ENCODE assay signal across 8 cellular contexts in genomic region chr22:37544955-37545702, GRCh38. TPM values are rescaled to one million over a fixed set of nuclear protein-coding genes. Genes with fewer than 3 reads are reported as not detected.
DNase-seq lines count a peak whose midpoint lies in the region; ATAC-seq and TF ChIP-seq lines count a peak whose summit lies in the region.

No MANE protein-coding gene starts in this region.

- DNase-seq in GM10248 (ENCODE audit: extremely low spot score) (peak; percentile 76), NCI-H1694 (lab: John Stamatoyannopoulos, UW) (peak; percentile 32), fibroblast of mammary gland (ENCODE audit: low read depth) (peak; percentile 66), upper lobe of left lung (peak in 1 of 2 donors; percentile 89)
- peak; percentile 56 for DNase-seq in activated T-cell treated with anti-CD3 and anti-CD28 coated beads, Interleukin-2, amount 50 U/mL, for 1 hour

- no peaks in the 10 kb centered on the region for H3K36me3 Mint-ChIP-seq in nephron (ENCODE audit: low read depth)

- WGBS in upper lobe of left lung, 2 donors = 19 to 43% methylated on average over 5 to 11 of the region's 11 CpGs

- CTCF ChIA-PET in GM10248 (lab: Yijun Ruan, JAX) = interaction anchor here (0.7 to 16.8 kb wide), 8 partner anchors 20 to 97 kb away, joined by 3 to 584 read pairs (median 4); partner anchors contain the start of genes CDC42EP1 and LGALS2

- no peaks in the 10 kb centered on the region for H3K27me3 Mint-ChIP-seq in nephron (ENCODE audit: low read depth)

- H3K27ac Mint-ChIP-seq in nephron = peak overlapping the region; percentile 94 to 100 (median 99)

- H3K9me3 Mint-ChIP-seq in nephron = no peaks in the 10 kb centered on the region

- peak overlapping the region; percentile 17 for H3K4me3 ChIP-seq in fibroblast of mammary gland (ENCODE audit: control insufficient read depth, low read depth, low read length)
- peak overlapping the region in 3 of 4 donors; percentile 4 to 31 (median 11) for H3K4me3 ChIP-seq in upper lobe of left lung

- H3K36me3 ChIP-seq in upper lobe of left lung = no peaks in the 10 kb centered on the region

- TF ChIP-seq CTCF in GM10248 (IDR thresholded peaks at IDR 0.05; ENCODE audit: control extremely low read depth, extremely low read depth, low read depth, missing control alignments) (peak; percentile 72), fibroblast of mammary gland (conservative IDR thresholded peaks at IDR 0.05; ENCODE audit: control insufficient read depth, insufficient read depth, low read depth, low read length) (peak; percentile 92), nephron (IDR thresholded peaks at IDR 0.05; ENCODE audit: unreplicated experiment in 3 of 3) (peak; percentile 52 to 63 (median 55)), upper lobe of left lung (IDR thresholded peaks at IDR 0.05) (peak; percentile 72 to 89 (median 80))

- peaks cover 42 to 75% (median 56%) of the 10 kb centered on the region in 4 donors for H3K4me1 ChIP-seq in upper lobe of left lung

- peak in 1 of 4 donors; percentile 40 for TF ChIP-seq EP300 in upper lobe of left lung (IDR thresholded peaks at IDR 0.05)

- ATAC-seq in upper lobe of left lung (ENCODE audit: low FRiP score in 2 of 2) (peak; percentile 68 to 80), HG02798 (IDR thresholded peaks at IDR 0.05; ENCODE audit: poor library complexity, unreplicated experiment) (no peak), HG02588 (IDR thresholded peaks at IDR 0.05; ENCODE audit: unreplicated experiment) (no peak)

- peaks cover 53% of the 10 kb centered on the region for H3K4me1 Mint-ChIP-seq in nephron

- H3K4me3 Mint-ChIP-seq in nephron = peak overlapping the region; percentile 8 to 66 (median 32)

- no peaks in the 10 kb centered on the region for H3K27me3 ChIP-seq in upper lobe of left lung

- POLR2A ChIA-PET in GM10248 (lab: Yijun Ruan, JAX) = no interaction called here

- no peak for TF ChIP-seq POLR2A in upper lobe of left lung (IDR thresholded peaks at IDR 0.05)

- peak overlapping the region; percentile 88 to 95 (median 93) for H3K27ac ChIP-seq in upper lobe of left lung

- no peaks in the 10 kb centered on the region for H3K9me3 ChIP-seq in upper lobe of left lung

RNA-seq across cellular contexts. Expression of gene CDC42EP1, which starts 15.2 kb away (rescaled TPM):
- 10 to 100 TPM; 38.8 to 81.7 (median 67.5) TPM for total RNA-seq in upper lobe of left lung

RNA-seq across cellular contexts. Expression of gene CARD10, which starts 25.9 kb away (rescaled TPM):
- 10 to 100 TPM in 4 of 6 donors, 1 to 10 TPM in 2; 6.2 to 19.8 (median 13.6) TPM for total RNA-seq in upper lobe of left lung

RNA-seq across cellular contexts. Expression of gene LGALS2, which starts 34.8 kb away (rescaled TPM):
- total RNA-seq in upper lobe of left lung = 1 to 10 TPM in 3 of 6 donors, not detected in 3; 1.4 to 4.2 (median 2.0) TPM

RNA-seq across cellular contexts. Expression of gene MFNG, which starts 58.9 kb away (rescaled TPM):
- 10 to 100 TPM; 14.0 to 74.0 (median 45.9) TPM for total RNA-seq in upper lobe of left lung

Comparison
In these comparisons a context has a peak if more than half of its experiments do, and no peak if none do; other contexts are left out.
1. ATAC-seq: peak in upper lobe of left lung (2 of 2); none in HG02798 (single experiment) and HG02588 (single experiment).
2. Peak in every context shown above with its lines, with median percentiles within 50 percentile points of each other: CTCF ChIP-seq.